In genomic region chr3:10655131-10655530, GRCh38 we compare ENCODE assay signal across 20 cellular contexts.
DNase-seq lines count a peak whose midpoint lies in the region; ATAC-seq and TF ChIP-seq lines count a peak whose summit lies in the region.
"Had no signal": no experiment of that assay in that cellular context is flagged by ENCODE, and none has a peak within 500 bp of the region (broad histone marks: within the 10 kb centered on the region; RNA-seq: fewer than 3 reads in every experiment).

No MANE protein-coding gene starts in this region.

- H3F3A ChIP-seq in GM23338 (replicated peaks; ENCODE audit: low read depth): no peaks in the 10 kb centered on the region
- H3F3A ChIP-seq in neural progenitor cell (ENCODE audit: low read depth): no peaks in the 10 kb centered on the region

- no peaks in the 10 kb centered on the region for H4K20me1 ChIP-seq in BLaER1 treated with 17β-estradiol and CSF1 and Interleukin-3, amounts not matched to agents 10 nM and 100 nM
- H4K20me1 ChIP-seq in GM23338 (replicated peaks; ENCODE audit: insufficient read depth) (no peaks in the 10 kb centered on the region), neural progenitor cell (ENCODE audit: low read depth) (no peaks in the 10 kb centered on the region)

- H3K4me3 Mint-ChIP-seq in GM23338 (peak overlapping the region; percentile 14; the same call in 2 of the 3 replicates), neural progenitor cell (no peak overlapping the region), immature natural killer cell (no peak overlapping the region)
- H3K4me3 Mint-ChIP-seq: CD14-positive monocyte; CD8-positive, alpha-beta memory T cell; IgD-negative memory B cell had no signal

- peaks cover 4% of the 10 kb centered on the region; the same call in 2 of the 3 replicates for H3K9me3 Mint-ChIP-seq in GM23338
- no peaks in the 10 kb centered on the region for H3K9me3 Mint-ChIP-seq in neural progenitor cell
- peaks cover 0 to 1% (median 0%) of the 10 kb centered on the region in 6 donors for H3K9me3 Mint-ChIP-seq in immature natural killer cell

- no peak overlapping the region for H3K27ac ChIP-seq in BLaER1 treated with 17β-estradiol and CSF1 and Interleukin-3, amounts not matched to agents 10 nM and 100 nM
- H3K27ac ChIP-seq in GM23338 (ENCODE audit: low read depth) (no peak overlapping the region), neural progenitor cell (no peak overlapping the region)
- H3K27ac ChIP-seq: GM23248, KMS-11, SK-N-MC had no signal

- H3K27ac Mint-ChIP-seq in GM23338 (no peak overlapping the region), neural progenitor cell (peak overlapping the region; percentile 43), immature natural killer cell (no peak overlapping the region)
- H3K27ac Mint-ChIP-seq: CD8-positive, alpha-beta memory T cell had no signal

- H3K9me3 ChIP-seq in BLaER1 treated with 17β-estradiol and CSF1 and Interleukin-3, amounts not matched to agents 10 nM and 100 nM (replicated peaks in 1 of 11): peaks cover 0 to 5% (median 0%) of the 10 kb centered on the region in 11 experiments; a peak in 4 of 22 replicates
- H3K9me3 ChIP-seq in neural progenitor cell (ENCODE audit: low read depth): no peaks in the 10 kb centered on the region

- H3K4me3 ChIP-seq in BLaER1 treated with 17β-estradiol and CSF1 and Interleukin-3, amounts not matched to agents 10 nM and 100 nM: no peak overlapping the region
- H3K4me3 ChIP-seq in GM23338: no peak overlapping the region
- H3K4me3 ChIP-seq in epithelial cell of esophagus (ENCODE audit: low read length): no peak overlapping the region
- no peak overlapping the region for H3K4me3 ChIP-seq in neural progenitor cell
- H3K4me3 ChIP-seq: GM23248, SK-N-MC had no signal

- no peaks in the 10 kb centered on the region for H3K79me2 ChIP-seq in GM23338 (replicated peaks; ENCODE audit: insufficient read depth)
- no peaks in the 10 kb centered on the region for H3K79me2 ChIP-seq in neural progenitor cell (ENCODE audit: low read depth)

- peak; percentile 92 for ATAC-seq in GM23338

- no peaks in the 10 kb centered on the region for H3K27me3 ChIP-seq in BLaER1 treated with 17β-estradiol and CSF1 and Interleukin-3, amounts not matched to agents 10 nM and 100 nM
- H3K27me3 ChIP-seq in GM23338 (ENCODE audit: insufficient read depth): no peaks in the 10 kb centered on the region
- no peaks in the 10 kb centered on the region for H3K27me3 ChIP-seq in neural progenitor cell

- H3K4me1 Mint-ChIP-seq in GM23338 (peaks cover 17% of the 10 kb centered on the region), neural progenitor cell (no peaks in the 10 kb centered on the region), immature natural killer cell (no peaks in the 10 kb centered on the region)
- H3K4me1 Mint-ChIP-seq: CD14-positive monocyte; CD8-positive, alpha-beta memory T cell; IgD-negative memory B cell had no signal

- DNase-seq in GM23338 (ENCODE audit: low spot score): peak; percentile 55
- DNase-seq in epithelial cell of esophagus (ENCODE audit: low read depth): peak; percentile 46
- DNase-seq in neural progenitor cell (ENCODE audit: low spot score): no peak
- no peak for DNase-seq in NCI-H2227 (lab: John Stamatoyannopoulos, UW; ENCODE audit: unreplicated experiment)
- DNase-seq in immature natural killer cell: no peak
- no peak for DNase-seq in NCI-H345 (lab: John Stamatoyannopoulos, UW)
- DNase-seq: Calu3; CD8-positive, alpha-beta memory T cell; GM23248; HCEC 1CT; MM.1S; NCI-H2029; NCI-H226; NCI-H510A treated with DMSO at 0.1 percent for 48 hours; SIG-M5 had no signal

- no peaks in the 10 kb centered on the region for H3K36me3 ChIP-seq in BLaER1 treated with 17β-estradiol and CSF1 and Interleukin-3, amounts not matched to agents 10 nM and 100 nM
- H3K36me3 ChIP-seq in GM23338 (ENCODE audit: insufficient read depth) (no peaks in the 10 kb centered on the region), neural progenitor cell (no peaks in the 10 kb centered on the region)

- TF ChIP-seq CTCF in GM23338 (conservative IDR thresholded peaks at IDR 0.05; ENCODE audit: low read depth in 2 of 2): no peak
- no peak for TF ChIP-seq CTCF in epithelial cell of esophagus (IDR thresholded peaks at IDR 0.05; ENCODE audit: insufficient read depth, low read depth, low read length, missing control alignments)
- TF ChIP-seq CTCF in neural progenitor cell (IDR thresholded peaks at IDR 0.05): no peak

- H3K4me2 ChIP-seq in BLaER1 treated with 17β-estradiol and CSF1 and Interleukin-3, amounts not matched to agents 10 nM and 100 nM: peak overlapping the region in 8 of 11 experiments; percentile 11 to 60 (median 40); a peak in 13 of 22 replicates
- H3K4me2 ChIP-seq in GM23338: peak overlapping the region; percentile 15; the same call in 1 of the 2 replicates
- H3K4me2 ChIP-seq in neural progenitor cell: no peak overlapping the region
- H3K4me2 ChIP-seq: KMS-11 had no signal

- H2AFZ ChIP-seq in GM23338 (no peak overlapping the region; the same call in 1 of the 2 replicates), neural progenitor cell (replicated peaks) (no peak overlapping the region)
- H2AFZ ChIP-seq: GM23248 had no signal

- H3K36me3 Mint-ChIP-seq in GM23338 (ENCODE audit: low read depth): no peaks in the 10 kb centered on the region; the same call in 2 of the 3 replicates
- H3K36me3 Mint-ChIP-seq in neural progenitor cell: no peaks in the 10 kb centered on the region
- no peaks in the 10 kb centered on the region for H3K36me3 Mint-ChIP-seq in immature natural killer cell
- H3K36me3 Mint-ChIP-seq: CD14-positive monocyte, IgD-negative memory B cell had no signal

- peaks cover 10% of the 10 kb centered on the region for H3K27me3 Mint-ChIP-seq in GM23338 (ENCODE audit: insufficient read depth, low read depth, poor library complexity)
- peaks cover 10% of the 10 kb centered on the region for H3K27me3 Mint-ChIP-seq in neural progenitor cell (ENCODE audit: insufficient read depth, low read depth)
- peaks cover 1 to 32% (median 6%) of the 10 kb centered on the region in 3 donors for H3K27me3 Mint-ChIP-seq in immature natural killer cell (ENCODE audit: low read depth in 3 of 3)

- no peak overlapping the region for H3K9ac ChIP-seq in BLaER1 treated with 17β-estradiol and CSF1 and Interleukin-3, amounts not matched to agents 10 nM and 100 nM
- no peak overlapping the region for H3K9ac ChIP-seq in neural progenitor cell
- H3K9ac ChIP-seq: GM23248, KMS-11 had no signal

- no peaks in the 10 kb centered on the region for H3K9me2 ChIP-seq in GM23338 (ENCODE audit: insufficient read depth)

- peaks cover 0 to 12% (median 9%) of the 10 kb centered on the region in 10 experiments; a peak in 13 of 20 replicates for H3K4me1 ChIP-seq in BLaER1 treated with 17β-estradiol and CSF1 and Interleukin-3, amounts not matched to agents 10 nM and 100 nM
- peaks cover 11% of the 10 kb centered on the region; the same call in 1 of the 2 replicates for H3K4me1 ChIP-seq in GM23338 (ENCODE audit: insufficient read depth)
- peaks cover 9% of the 10 kb centered on the region for H3K4me1 ChIP-seq in neural progenitor cell

TF ChIP-seq in GM23338, 12 proteins besides CTCF, POLR2A, EP300 and RAD21:
- TF ChIP-seq NANOG (IDR thresholded peaks at IDR 0.05; ENCODE audit: borderline replicate concordance) (no peak), POLR2AphosphoS5 (IDR thresholded peaks at IDR 0.05; ENCODE audit: low read depth) (no peak)
TF ChIP-seq in GM23338: peak in this region for 0.

Comparison
In these comparisons a context has a peak if more than half of its experiments do, and no peak if none do; other contexts are left out.
1. DNase-seq: peak in GM23338 (single experiment) and epithelial cell of esophagus (single experiment); none in neural progenitor cell (single experiment), NCI-H2227 (single experiment), immature natural killer cell (0 of 3) and NCI-H345 (single experiment).